ENCODE assay signal across 8 cellular contexts in genomic region chr17:77320501-77321256, GRCh38.
DNase-seq lines count a peak whose midpoint lies in the region; ATAC-seq and TF ChIP-seq lines count a peak whose summit lies in the region.

No MANE protein-coding gene starts in this region.

- H3K27ac ChIP-seq in WERI-Rb-1, result no peak overlapping the region
- H3K27ac ChIP-seq in hepatocyte, result peak overlapping the region; percentile 99
- peak overlapping the region; percentile 86 to 97 (median 91) for H3K27ac ChIP-seq in tibial nerve

- H3K9me3 ChIP-seq in WERI-Rb-1 (ENCODE audit: severe bottlenecking) (no peaks in the 10 kb centered on the region), hepatocyte (ENCODE audit: low read depth) (no peaks in the 10 kb centered on the region), tibial nerve (no peaks in the 10 kb centered on the region)

- H3K27me3 ChIP-seq in H7 (ENCODE audit: control insufficient read depth, insufficient read depth, low read length) (no peaks in the 10 kb centered on the region), WERI-Rb-1 (ENCODE audit: insufficient read depth, low read depth, severe bottlenecking) (no peaks in the 10 kb centered on the region), hepatocyte (no peaks in the 10 kb centered on the region), tibial nerve (no peaks in the 10 kb centered on the region)

- peak overlapping the region; percentile 75 for H3K4me2 ChIP-seq in hepatocyte

- H3K36me3 ChIP-seq in H7 (replicated peaks; ENCODE audit: control insufficient read depth, insufficient read depth, low read length) (no peaks in the 10 kb centered on the region), WERI-Rb-1 (peaks cover 70% of the 10 kb centered on the region), hepatocyte (replicated peaks; ENCODE audit: insufficient read depth, low read depth) (no peaks in the 10 kb centered on the region), tibial nerve (no peaks in the 10 kb centered on the region)

- no peak overlapping the region for H3K4me3 ChIP-seq in H7 (ENCODE audit: insufficient read depth, low read depth, low read length)
- no peak overlapping the region for H3K4me3 ChIP-seq in WERI-Rb-1 (ENCODE audit: low read depth, low read length)
- H3K4me3 ChIP-seq in hepatocyte, result peak overlapping the region; percentile 20
- peak overlapping the region; percentile 32 to 54 (median 42) for H3K4me3 ChIP-seq in tibial nerve

- ATAC-seq in HG02642 (IDR thresholded peaks at IDR 0.05; ENCODE audit: poor library complexity, unreplicated experiment) (no peak), GM21737 (IDR thresholded peaks at IDR 0.05; ENCODE audit: unreplicated experiment) (no peak)

- TF ChIP-seq POLR2A in tibial nerve (IDR thresholded peaks at IDR 0.05), result peak in 1 of 2 donors; percentile 11

- no peak for TF ChIP-seq EP300 in tibial nerve (IDR thresholded peaks at IDR 0.05)

- no peaks in the 10 kb centered on the region for H4K20me1 ChIP-seq in hepatocyte (ENCODE audit: insufficient read depth, poor library complexity, severe bottlenecking)

- H3K79me2 ChIP-seq in hepatocyte, result peaks cover 71% of the 10 kb centered on the region

- H2AFZ ChIP-seq in hepatocyte, result no peak overlapping the region

- no peaks in the 10 kb centered on the region for H3K9me2 ChIP-seq in hepatocyte (replicated peaks; ENCODE audit: insufficient read depth)

- WGBS in hepatocyte (ENCODE audit: low lambda C conversion rate, missing lambda C conversion rate), result 81% methylated on average over 29 of the region's 29 CpGs
- WGBS in tibial nerve, 2 donors, result 27 to 30% methylated on average over 25 to 29 of the region's 29 CpGs

- peak; percentile 29 for DNase-seq in AG09319 (ENCODE audit: extremely low read depth, low read depth)
- peak; percentile 35 for DNase-seq in H7
- DNase-seq in WERI-Rb-1, result peak; percentile 9
- no peak for DNase-seq in hepatocyte (ENCODE audit: low spot score)
- peak in 1 of 2 donors; percentile 64 for DNase-seq in tibial nerve (ENCODE audit: low spot score in 2 of 2)
- no peak for DNase-seq in inferior parietal cortex (ENCODE audit: extremely low spot score)

- no peak for TF ChIP-seq CTCF in AG09319 (IDR thresholded peaks at IDR 0.05; ENCODE audit: low read depth, low read length)
- no peak for TF ChIP-seq CTCF in WERI-Rb-1 (IDR thresholded peaks at IDR 0.05; ENCODE audit: low read depth, low read length)
- TF ChIP-seq CTCF in hepatocyte (IDR thresholded peaks at IDR 0.05; ENCODE audit: poor library complexity), result no peak
- TF ChIP-seq CTCF in tibial nerve (IDR thresholded peaks at IDR 0.05), result no peak

- H3K4me1 ChIP-seq in hepatocyte (ENCODE audit: insufficient read depth), result peaks cover 79% of the 10 kb centered on the region
- H3K4me1 ChIP-seq in tibial nerve, result peaks cover 0 to 82% (median 55%) of the 10 kb centered on the region in 4 donors

Comparison
In these comparisons a context has a peak if more than half of its experiments do, and no peak if none do; other contexts are left out.
1. DNase-seq: peak in AG09319 (single experiment), H7 (single experiment) and WERI-Rb-1 (single experiment); none in hepatocyte (single experiment) and inferior parietal cortex (single experiment).
2. H3K4me3 ChIP-seq: peak in hepatocyte (single experiment) and tibial nerve (4 of 4); none in H7 (single experiment) and WERI-Rb-1 (single experiment).